8 cellular contexts compared by ENCODE assay signal in the genomic region with DNA sequence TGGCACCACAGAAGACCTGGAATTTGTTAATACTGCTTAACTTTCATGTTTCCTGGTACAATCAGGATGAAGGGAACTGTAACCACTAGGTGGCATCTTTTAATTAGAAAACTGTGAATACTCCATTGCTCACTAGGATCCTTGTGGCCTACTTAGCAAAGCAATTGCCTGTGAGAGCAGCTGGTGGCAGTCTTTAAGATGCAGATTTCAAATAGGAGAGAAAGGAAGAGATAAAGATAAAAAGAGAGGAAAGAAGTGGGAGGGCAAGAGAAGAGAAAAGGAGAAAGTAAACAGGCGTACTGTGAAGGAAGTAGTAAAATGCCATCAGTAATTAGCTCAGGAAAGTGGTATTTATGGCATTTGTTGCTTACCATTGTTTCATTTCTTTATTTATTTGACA.
DNase-seq lines count a peak whose midpoint lies in the region; ATAC-seq, FAIRE-seq and TF ChIP-seq lines count a peak whose summit lies in the region.

No MANE protein-coding gene starts in this region.

- no peaks in the 10 kb centered on the region for H3K79me2 ChIP-seq in OCI-LY7 (ENCODE audit: insufficient read depth, low read depth, low read length)
- no peaks in the 10 kb centered on the region for H3K79me2 ChIP-seq in HepG2 (ENCODE audit: insufficient read depth, low read length)

- intact Hi-C loops in activated CD4-positive, alpha-beta T cell treated with anti-CD3 and anti-CD28 coated beads for 36 hours (cut with DNase I, micrococcal nuclease): loop anchor here (2.0 to 5.0 kb wide), 3 partner anchors 883 to 909 kb away; no protein-coding TSS in a partner anchor
- intact Hi-C loops in OCI-LY7 (cut with micrococcal nuclease; ENCODE audit: unreplicated experiment) (loop anchor here (1.0 kb wide), 1 partner anchor 882 kb away; no protein-coding TSS in a partner anchor), HepG2 (cut with micrococcal nuclease; ENCODE audit: unreplicated experiment) (no loop called here)

- FAIRE-seq in colon (lab: Jason Lieb, UNC): peak; percentile 21
- peak; percentile 47 for FAIRE-seq in HepG2 (lab: Jason Lieb, UNC)

- H4K20me1 ChIP-seq in OCI-LY7 (ENCODE audit: insufficient read depth, low read length) (no peaks in the 10 kb centered on the region), HepG2 (ENCODE audit: insufficient read depth, low read length) (no peaks in the 10 kb centered on the region)

- peaks cover 6% of the 10 kb centered on the region for H3K36me3 Mint-ChIP-seq in activated CD4-positive, alpha-beta T cell treated with anti-CD3 and anti-CD28 coated beads for 36 hours (ENCODE audit: low read depth)

- no peaks in the 10 kb centered on the region for H3K4me1 ChIP-seq in OCI-LY7 (ENCODE audit: insufficient read depth, low read length, poor library complexity, severe bottlenecking)
- H3K4me1 ChIP-seq in HepG2 (ENCODE audit: insufficient read depth, low read length): no peaks in the 10 kb centered on the region
- H3K4me1 ChIP-seq in tibial nerve: peaks cover 0 to 7% (median 0%) of the 10 kb centered on the region in 4 donors

- no peaks in the 10 kb centered on the region for H3K9me2 ChIP-seq in OCI-LY7 (ENCODE audit: insufficient read depth, low read length)

- no peaks in the 10 kb centered on the region for H3K27me3 ChIP-seq in HepG2 (ENCODE audit: control insufficient read depth in 1 of 2, insufficient read depth in 2 of 2, low read length in 2 of 2)
- no peaks in the 10 kb centered on the region for H3K27me3 ChIP-seq in tibial nerve

- BruUV-seq in OCI-LY7 (replicated peaks; lab: Mats Ljungman, UMichigan) (no TSS peak), HepG2 (replicated peaks; lab: Mats Ljungman, UMichigan) (no TSS peak)

- no peak overlapping the region for H3K4me3 Mint-ChIP-seq in activated CD4-positive, alpha-beta T cell treated with anti-CD3 and anti-CD28 coated beads for 36 hours

- H3K9ac ChIP-seq in HepG2 (ENCODE audit: insufficient read depth, low read depth, low read length): no peak overlapping the region

- in situ Hi-C loops in KBM-7 (cut with MboI; ENCODE audit: low pct_unique_long_range_greater_than_20kb, low sequenced_read_pairs) (loop anchor here (25.0 kb wide), 2 partner anchors 303 to 878 kb away; no protein-coding TSS in a partner anchor), HepG2 (cut with HindIII; ENCODE audit: extremely low pct_ligation_motif_present, low pct_unique_long_range_greater_than_20kb) (loop anchor here (5.0 to 25.0 kb wide), 2 partner anchors 728 to 883 kb away; no protein-coding TSS in a partner anchor)

- H3K9me3 ChIP-seq in OCI-LY7 (ENCODE audit: low read length) (no peaks in the 10 kb centered on the region; the same call in 1 of the 2 replicates), HepG2 (ENCODE audit: low read length) (peaks cover 8% of the 10 kb centered on the region; the same call in 1 of the 2 replicates), tibial nerve (peaks cover 0 to 22% (median 8%) of the 10 kb centered on the region in 4 donors)

- peak; percentile 90 for TF ChIP-seq CTCF in OCI-LY7 (conservative IDR thresholded peaks at IDR 0.05; ENCODE audit: low read length)
- TF ChIP-seq CTCF in HepG2 (CRISPR knock-in tag; IDR thresholded peaks at IDR 0.05): peak; percentile 67
- peak; percentile 50 to 92 (median 80) for TF ChIP-seq CTCF in tibial nerve (IDR thresholded peaks at IDR 0.05)

- H2AFZ ChIP-seq in OCI-LY7 (ENCODE audit: low read length) (no peak overlapping the region), HepG2 (ENCODE audit: low read length) (no peak overlapping the region)

- POLR2A ChIA-PET in activated CD4-positive, alpha-beta T cell treated with anti-CD3 and anti-CD28 coated beads for 36 hours (lab: Charles Lee): no interaction called here
- POLR2A ChIA-PET in OCI-LY7 (lab: Charles Lee) (interaction anchor here (0.6 to 1.1 kb wide), 4 partner anchors 13 to 816 kb away, joined by 3 read pairs; no protein-coding TSS in a partner anchor), HepG2 (lab: Yijun Ruan, JAX) (interaction anchor here (1.2 kb wide), 1 partner anchor 889 kb away, joined by 3 read pairs; no protein-coding TSS in a partner anchor)

- H3K27ac ChIP-seq in OCI-LY7 (ENCODE audit: low read depth, low read length, poor library complexity, severe bottlenecking) (no peak overlapping the region), HepG2 (ENCODE audit: extremely low read length, insufficient read depth, low read length) (no peak overlapping the region), tibial nerve (peak overlapping the region in 2 of 4 donors; percentile 53 to 58)

- 97% methylated on average over 1 of the region's 1 CpG for WGBS in HepG2 (ENCODE audit: low lambda C conversion rate)
- 17 to 21% methylated on average over 1 of the region's 1 CpG for WGBS in tibial nerve, 2 donors

- H3K27ac Mint-ChIP-seq in activated CD4-positive, alpha-beta T cell treated with anti-CD3 and anti-CD28 coated beads for 36 hours: peak overlapping the region; percentile 44

- H3K36me3 ChIP-seq in OCI-LY7 (ENCODE audit: insufficient read depth, low read length) (no peaks in the 10 kb centered on the region), HepG2 (replicated peaks in 1 of 2; ENCODE audit: control insufficient read depth in 1 of 2, insufficient read depth in 2 of 2, low read length in 2 of 2) (no peaks in the 10 kb centered on the region), tibial nerve (no peaks in the 10 kb centered on the region)

- TF ChIP-seq EP300 in HepG2 (IDR thresholded peaks at IDR 0.05; ENCODE audit: low read depth in 2 of 2, low read length in 2 of 2): no peak
- TF ChIP-seq EP300 in HepG2 (CRISPR knock-in tag; IDR thresholded peaks at IDR 0.05; ENCODE audit: borderline replicate concordance): no peak
- peak in 1 of 2 donors; percentile 37 for TF ChIP-seq EP300 in tibial nerve (IDR thresholded peaks at IDR 0.05)

- TF ChIP-seq POLR2A in HepG2 (IDR thresholded peaks at IDR 0.05; ENCODE audit: insufficient read depth in 1 of 2, low read depth in 2 of 2, low read length in 2 of 2) (no peak), tibial nerve (IDR thresholded peaks at IDR 0.05) (no peak)

- H3K4me2 ChIP-seq in OCI-LY7 (ENCODE audit: low read length): no peak overlapping the region
- H3K4me2 ChIP-seq in HepG2 (ENCODE audit: low read depth, low read length): no peak overlapping the region

- peak; percentile 65 for ATAC-seq in activated CD4-positive, alpha-beta T cell treated with anti-CD3 and anti-CD28 coated beads for 36 hours
- ATAC-seq in HepG2 (peak; percentile 84), HG03571 (IDR thresholded peaks at IDR 0.05; ENCODE audit: unreplicated experiment) (no peak)

- CTCF ChIA-PET in activated CD4-positive, alpha-beta T cell treated with anti-CD3 and anti-CD28 coated beads for 36 hours (lab: Charles Lee): interaction anchor here (0.7 to 2.7 kb wide), 24 partner anchors 9 to 929 kb away, joined by 3 to 25 read pairs (median 4); no protein-coding TSS in a partner anchor
- CTCF ChIA-PET in OCI-LY7 (lab: Charles Lee; ENCODE audit: unreplicated experiment) (no interaction called here), HepG2 (lab: Yijun Ruan, JAX; ENCODE audit: low intra/inter-chr PET ratio, low total read pairs) (interaction anchor here (1.9 to 2.0 kb wide), 3 partner anchors 883 to 910 kb away, joined by 6 to 9 read pairs (median 9); no protein-coding TSS in a partner anchor)

- H3K4me3 ChIP-seq in OCI-LY7 (ENCODE audit: low read depth, low read length, poor library complexity, severe bottlenecking): no peak overlapping the region
- H3K4me3 ChIP-seq in HepG2 (replicated peaks in 1 of 3; ENCODE audit: insufficient read depth in 1 of 3, low read depth in 2 of 3, low read length in 3 of 3): no peak overlapping the region
- H3K4me3 ChIP-seq in tibial nerve: no peak overlapping the region

- H3K27me3 Mint-ChIP-seq in activated CD4-positive, alpha-beta T cell treated with anti-CD3 and anti-CD28 coated beads for 36 hours: no peaks in the 10 kb centered on the region

- peaks cover 3% of the 10 kb centered on the region for H3K9me3 Mint-ChIP-seq in activated CD4-positive, alpha-beta T cell treated with anti-CD3 and anti-CD28 coated beads for 36 hours (ENCODE audit: low read depth)

- DNase-seq in activated CD4-positive, alpha-beta T cell treated with anti-CD3 and anti-CD28 coated beads for 36 hours: peak; percentile 11
- DNase-seq in activated CD4-positive, alpha-beta T cell treated with anti-CD3 and anti-CD28 coated beads for 1 hour: no peak
- peak; percentile 72 for DNase-seq in KBM-7
- peak; percentile 73 for DNase-seq in OCI-LY7 (ENCODE audit: low spot score)
- peak; percentile 62 for DNase-seq in HepG2 (ENCODE audit: low spot score)
- peak in 1 of 2 donors; percentile 54 for DNase-seq in tibial nerve (ENCODE audit: low spot score in 2 of 2)

- H3K4me1 Mint-ChIP-seq in activated CD4-positive, alpha-beta T cell treated with anti-CD3 and anti-CD28 coated beads for 36 hours: peaks cover 5% of the 10 kb centered on the region

- TF ChIP-seq RAD21 in HepG2 (CRISPR knock-in tag; IDR thresholded peaks at IDR 0.05): 0 out of 2 replicates have a peak, but pooled peaks have one; percentile 34

TF ChIP-seq in HepG2, 621 proteins besides CTCF, POLR2A, EP300 and RAD21 (continues in another document):
- TF ChIP-seq MIXL1 (CRISPR knock-in tag; IDR thresholded peaks at IDR 0.05) (peak; percentile 86), ATF7 (IDR thresholded peaks at IDR 0.05) (no peak), ATF7 (CRISPR knock-in tag; IDR thresholded peaks at IDR 0.05) (no peak), GABPB1 (CRISPR knock-in tag; IDR thresholded peaks at IDR 0.05) (no peak), STAG1 (CRISPR knock-in tag; IDR thresholded peaks at IDR 0.05) (peak; percentile 75)
- TF ChIP-seq, protein P1, sequence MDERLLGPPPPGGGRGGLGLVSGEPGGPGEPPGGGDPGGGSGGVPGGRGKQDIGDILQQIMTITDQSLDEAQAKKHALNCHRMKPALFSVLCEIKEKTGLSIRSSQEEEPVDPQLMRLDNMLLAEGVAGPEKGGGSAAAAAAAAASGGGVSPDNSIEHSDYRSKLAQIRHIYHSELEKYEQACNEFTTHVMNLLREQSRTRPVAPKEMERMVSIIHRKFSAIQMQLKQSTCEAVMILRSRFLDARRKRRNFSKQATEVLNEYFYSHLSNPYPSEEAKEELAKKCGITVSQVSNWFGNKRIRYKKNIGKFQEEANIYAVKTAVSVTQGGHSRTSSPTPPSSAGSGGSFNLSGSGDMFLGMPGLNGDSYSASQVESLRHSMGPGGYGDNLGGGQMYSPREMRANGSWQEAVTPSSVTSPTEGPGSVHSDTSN (CRISPR knock-in tag; IDR thresholded peaks at IDR 0.05): no peak
- TF ChIP-seq, protein P2, sequence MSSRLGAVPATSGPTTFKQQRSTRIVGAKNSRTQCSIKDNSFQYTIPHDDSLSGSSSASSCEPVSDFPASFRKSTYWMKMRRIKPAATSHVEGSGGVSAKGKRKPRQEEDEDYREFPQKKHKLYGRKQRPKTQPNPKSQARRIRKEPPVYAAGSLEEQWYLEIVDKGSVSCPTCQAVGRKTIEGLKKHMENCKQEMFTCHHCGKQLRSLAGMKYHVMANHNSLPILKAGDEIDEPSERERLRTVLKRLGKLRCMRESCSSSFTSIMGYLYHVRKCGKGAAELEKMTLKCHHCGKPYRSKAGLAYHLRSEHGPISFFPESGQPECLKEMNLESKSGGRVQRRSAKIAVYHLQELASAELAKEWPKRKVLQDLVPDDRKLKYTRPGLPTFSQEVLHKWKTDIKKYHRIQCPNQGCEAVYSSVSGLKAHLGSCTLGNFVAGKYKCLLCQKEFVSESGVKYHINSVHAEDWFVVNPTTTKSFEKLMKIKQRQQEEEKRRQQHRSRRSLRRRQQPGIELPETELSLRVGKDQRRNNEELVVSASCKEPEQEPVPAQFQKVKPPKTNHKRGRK (CRISPR knock-in tag; IDR thresholded peaks at IDR 0.05): peak; percentile 94
